ENCODE assay signal across 20 cellular contexts in genomic region chr21:41669533-41669830, GRCh38.
"Had no signal": no experiment of that assay in that cellular context is flagged by ENCODE, and none has a peak within 500 bp of the region (broad histone marks: within the 10 kb centered on the region; RNA-seq: fewer than 3 reads in every experiment).

No MANE protein-coding gene starts in this region.

- H3K27ac Mint-ChIP-seq: activated naive CD8-positive, alpha-beta T cell; activated T-cell treated with anti-CD3 and anti-CD28 coated beads, Interleukin-2, amount 50 U/mL, for 24 hours; activated T-helper 17 cell treated with anti-CD3 and anti-CD28 coated beads, Interleukin-2, amount 50 U/mL, for 72 hours; stimulated activated memory B cell treated with anti-CD40 and anti-IgM and Interleukin-4, amounts not matched to agents 10 μg/mL and 1 μg/mL and 100 μg/mL, for 72 hours; T-cell had no signal

- H3K36me3 ChIP-seq: pancreas, WERI-Rb-1 had no signal

- H3K36me3 Mint-ChIP-seq: activated naive CD8-positive, alpha-beta T cell; naive thymus-derived CD4-positive, alpha-beta T cell; stimulated activated memory B cell treated with anti-CD40 and anti-IgM and Interleukin-4, amounts not matched to agents 10 μg/mL and 1 μg/mL and 100 μg/mL, for 72 hours; T-cell had no signal

- H3K4me1 ChIP-seq: psoas muscle had no signal

- H3K9me3 ChIP-seq: pancreas, psoas muscle had no signal

- H3K4me1 Mint-ChIP-seq: stimulated activated memory B cell treated with anti-CD40 and anti-IgM and Interleukin-4, amounts not matched to agents 10 μg/mL and 1 μg/mL and 100 μg/mL, for 72 hours had no signal

- H3K9me3 Mint-ChIP-seq: activated T-cell treated with anti-CD3 and anti-CD28 coated beads, Interleukin-2, amount 50 U/mL, for 24 hours; activated T-helper 17 cell treated with anti-CD3 and anti-CD28 coated beads, Interleukin-2, amount 50 U/mL, for 72 hours; central memory CD8-positive, alpha-beta T cell; naive thymus-derived CD4-positive, alpha-beta T cell; stimulated activated memory B cell treated with anti-CD40 and anti-IgM and Interleukin-4, amounts not matched to agents 10 μg/mL and 1 μg/mL and 100 μg/mL, for 72 hours; T-cell had no signal

- H3K4me3 ChIP-seq: pancreas, psoas muscle had no signal

- ATAC-seq: activated T-helper 17 cell treated with anti-CD3 and anti-CD28 coated beads, Interleukin-2, amount 50 U/mL, for 72 hours; left lobe of liver; naive thymus-derived CD4-positive, alpha-beta T cell; pancreas; psoas muscle; right cardiac atrium; stimulated activated memory B cell treated with anti-CD40 and anti-IgM and Interleukin-4, amounts not matched to agents 10 μg/mL and 1 μg/mL and 100 μg/mL, for 72 hours; T-cell had no signal

- H3K27me3 ChIP-seq: pancreas had no signal

- DNase-seq: activated CD4-positive, CD25-positive, alpha-beta regulatory T cell treated with anti-CD3 and anti-CD28 coated beads, Interleukin-2, amount 50 U/mL, for 72 hours; activated CD8-positive, alpha-beta memory T cell treated with anti-CD3 and anti-CD28 coated beads for 24 hours; activated CD8-positive, alpha-beta memory T cell treated with anti-CD3 and anti-CD28 coated beads, Interleukin-2, amount 50 U/mL, for 4 hours; activated naive CD4-positive, alpha-beta T cell; activated T-cell treated with anti-CD3 and anti-CD28 coated beads, Interleukin-2, amount 50 U/mL, for 24 hours; effector memory CD4-positive, alpha-beta T cell; naive thymus-derived CD4-positive, alpha-beta T cell; psoas muscle; right cardiac atrium; small intestine; stimulated activated CD4-positive, alpha-beta T cell treated with anti-CD3 and anti-CD28 coated beads, Interleukin-15, amount 100 ng/mL, for 24 hours; T-cell; trophoblast cell; WERI-Rb-1 had no signal

- H3K4me3 Mint-ChIP-seq: activated naive CD8-positive, alpha-beta T cell; activated T-cell treated with anti-CD3 and anti-CD28 coated beads, Interleukin-2, amount 50 U/mL, for 24 hours; activated T-helper 17 cell treated with anti-CD3 and anti-CD28 coated beads, Interleukin-2, amount 50 U/mL, for 72 hours; central memory CD8-positive, alpha-beta T cell; naive thymus-derived CD4-positive, alpha-beta T cell; stimulated activated memory B cell treated with anti-CD40 and anti-IgM and Interleukin-4, amounts not matched to agents 10 μg/mL and 1 μg/mL and 100 μg/mL, for 72 hours; T-cell had no signal

- H3K27ac ChIP-seq: pancreas, psoas muscle, WERI-Rb-1 had no signal

- H3K27me3 Mint-ChIP-seq: activated naive CD8-positive, alpha-beta T cell had no signal
